ENCODE assay signal across 8 cellular contexts in genomic region chr9:129803679-129804065, GRCh38. TPM values are rescaled to one million over a fixed set of nuclear protein-coding genes. Genes with fewer than 3 reads are reported as not detected.
DNase-seq lines count a peak whose midpoint lies in the region; ATAC-seq and TF ChIP-seq lines count a peak whose summit lies in the region.

No MANE protein-coding gene starts in this region.

- no peaks in the 10 kb centered on the region for H3K9me3 ChIP-seq in thoracic aorta

- peaks cover 7 to 11% of the 10 kb centered on the region in 2 donors for H3K4me1 ChIP-seq in thoracic aorta (ENCODE audit: control insufficient read depth in 1 of 2, low read depth in 2 of 2)

- peaks cover 36% of the 10 kb centered on the region for H3K4me1 Mint-ChIP-seq in CD14-positive monocyte

- peaks cover 9 to 28% of the 10 kb centered on the region in 2 donors for H3K36me3 Mint-ChIP-seq in CD14-positive monocyte
- peaks cover 18 to 24% of the 10 kb centered on the region in 2 donors for H3K36me3 Mint-ChIP-seq in activated naive CD4-positive, alpha-beta T cell treated with anti-CD3 and anti-CD28 coated beads, Interleukin-2, amount 50 U/mL, for 72 hours

- peak overlapping the region; percentile 90 to 95 for H3K4me3 Mint-ChIP-seq in CD14-positive monocyte

- H3K27me3 ChIP-seq in thoracic aorta (replicated peaks; ENCODE audit: insufficient read depth): no peaks in the 10 kb centered on the region

- no peaks in the 10 kb centered on the region for H3K27me3 Mint-ChIP-seq in CD14-positive monocyte (ENCODE audit: low read depth in 3 of 3)

- peak overlapping the region; percentile 73 to 75 for H3K27ac ChIP-seq in thoracic aorta

- no peak for TF ChIP-seq CTCF in CD14-positive monocyte (IDR thresholded peaks at IDR 0.05)
- TF ChIP-seq CTCF in thoracic aorta (IDR thresholded peaks at IDR 0.05): no peak

- ATAC-seq in HG02798 (IDR thresholded peaks at IDR 0.05; ENCODE audit: poor library complexity, unreplicated experiment): peak; percentile 1
- ATAC-seq in activated naive CD4-positive, alpha-beta T cell treated with anti-CD3 and anti-CD28 coated beads, Interleukin-2, amount 50 U/mL, for 72 hours: peak in 1 of 2 donors; percentile 7
- no peak for ATAC-seq in thoracic aorta (ENCODE audit: insufficient number of reproducible peaks, low FRiP score, low read depth)

- intact Hi-C loops in CD14-positive monocyte (cut with micrococcal nuclease): loop anchor here in 1 of 2 donors (5.0 kb wide), 1 partner anchor 34 kb away; the partner anchor contains the start of genes C9orf78 and USP20

- H3K4me3 ChIP-seq in thoracic aorta: peak overlapping the region; percentile 89

- peak overlapping the region; percentile 35 to 90 (median 70) for H3K27ac Mint-ChIP-seq in CD14-positive monocyte
- H3K27ac Mint-ChIP-seq in activated naive CD4-positive, alpha-beta T cell treated with anti-CD3 and anti-CD28 coated beads, Interleukin-2, amount 50 U/mL, for 72 hours: peak overlapping the region; percentile 22 to 83

- peaks cover 0 to 3% (median 0%) of the 10 kb centered on the region in 7 donors for H3K9me3 Mint-ChIP-seq in CD14-positive monocyte
- no peaks in the 10 kb centered on the region for H3K9me3 Mint-ChIP-seq in activated naive CD4-positive, alpha-beta T cell treated with anti-CD3 and anti-CD28 coated beads, Interleukin-2, amount 50 U/mL, for 72 hours

- DNase-seq in CD14-positive monocyte (ENCODE audit: low spot score): no peak
- no peak for DNase-seq in activated naive CD4-positive, alpha-beta T cell treated with anti-CD3 and anti-CD28 coated beads, Interleukin-2, amount 50 U/mL, for 72 hours (ENCODE audit: low spot score in 2 of 2)
- peak; percentile 27 for DNase-seq in kidney tubule cell (ENCODE audit: low spot score)
- no peak for DNase-seq in thoracic aorta (ENCODE audit: low spot score)
- no peak for DNase-seq in SW 1271 (lab: John Stamatoyannopoulos, UW)
- no peak for DNase-seq in nucleus accumbens (lab: John Stamatoyannopoulos, UW)
- no peak for DNase-seq in ureter (ENCODE audit: low spot score)

- no peaks in the 10 kb centered on the region for H3K36me3 ChIP-seq in thoracic aorta

RNA-seq across cellular contexts. Expression of gene TOR1B, which starts 0.7 kb away (rescaled TPM):
- polyA plus RNA-seq in CD14-positive monocyte: 10 to 100 TPM; 15.8 to 18.0 TPM
- total RNA-seq in activated naive CD4-positive, alpha-beta T cell treated with anti-CD3 and anti-CD28 coated beads, Interleukin-2, amount 50 U/mL, for 72 hours: 10 to 100 TPM; 17.2 to 29.7 TPM
- 10 to 100 TPM; 28.4 to 33.4 TPM for total RNA-seq in thoracic aorta
- total RNA-seq in ureter: 19.5 TPM

RNA-seq across cellular contexts. Expression of gene TOR1A, which starts 20.3 kb away (rescaled TPM):
- polyA plus RNA-seq in CD14-positive monocyte: 10 to 100 TPM; 89.6 to 95.3 TPM
- 10 to 100 TPM; 33.4 to 48.6 TPM for total RNA-seq in activated naive CD4-positive, alpha-beta T cell treated with anti-CD3 and anti-CD28 coated beads, Interleukin-2, amount 50 U/mL, for 72 hours
- total RNA-seq in thoracic aorta: 10 to 100 TPM; 36.1 to 39.3 TPM
- total RNA-seq in ureter: 34.1 TPM

RNA-seq across cellular contexts. Expression of gene C9orf78, which starts 31.4 kb away (rescaled TPM):
- 10 to 100 TPM; 53.3 to 82.4 TPM for polyA plus RNA-seq in CD14-positive monocyte
- 10 to 100 TPM; 43.9 to 58.4 TPM for total RNA-seq in activated naive CD4-positive, alpha-beta T cell treated with anti-CD3 and anti-CD28 coated beads, Interleukin-2, amount 50 U/mL, for 72 hours
- total RNA-seq in thoracic aorta (100 to 1,000 TPM in 1 of 2 donors, 10 to 100 TPM in 1; 47.8 to 140 TPM), ureter (38.7 TPM)

RNA-seq across cellular contexts. Expression of gene USP20, which starts 31.6 kb away (rescaled TPM):
- polyA plus RNA-seq in CD14-positive monocyte: 1 to 10 TPM; 2.7 to 5.2 TPM
- total RNA-seq in activated naive CD4-positive, alpha-beta T cell treated with anti-CD3 and anti-CD28 coated beads, Interleukin-2, amount 50 U/mL, for 72 hours: 10 to 100 TPM; 50.7 to 58.5 TPM
- total RNA-seq in thoracic aorta: 10 to 100 TPM; 47.8 to 51.2 TPM
- 42.1 TPM for total RNA-seq in ureter

RNA-seq across cellular contexts. Expression of gene PTGES, which starts 50.8 kb away (rescaled TPM):
- polyA plus RNA-seq in CD14-positive monocyte: under 1 TPM; 0.29 to 0.84 TPM
- total RNA-seq in activated naive CD4-positive, alpha-beta T cell treated with anti-CD3 and anti-CD28 coated beads, Interleukin-2, amount 50 U/mL, for 72 hours: under 1 TPM in 1 of 2 donors, not detected in 1; 0.41 TPM
- total RNA-seq in thoracic aorta (1 to 10 TPM; 1.7 to 2.2 TPM), ureter (67.9 TPM)
